8 cellular contexts compared by ENCODE assay signal in genomic region chr5:140351609-140352334, GRCh38. TPM values are rescaled to one million over a fixed set of nuclear protein-coding genes. Genes with fewer than 3 reads are reported as not detected.
DNase-seq lines count a peak whose midpoint lies in the region; ATAC-seq, FAIRE-seq and TF ChIP-seq lines count a peak whose summit lies in the region.

No MANE protein-coding gene starts in this region.

- TF ChIP-seq EP300 in H1 (IDR thresholded peaks at IDR 0.05; ENCODE audit: borderline replicate concordance in 1 of 2, low read depth in 2 of 2, low read length in 2 of 2), result no peak

- no peak overlapping the region for H3K23ac ChIP-seq in H1 (ENCODE audit: insufficient read length)

- no peak overlapping the region for H3K4me3 Mint-ChIP-seq in activated CD4-positive, alpha-beta T cell treated with anti-CD3 and anti-CD28 coated beads for 36 hours

- no peak overlapping the region for H3K4ac ChIP-seq in H1 (replicated peaks; ENCODE audit: insufficient read length, low read depth, low read length)

- FAIRE-seq in H1 (lab: Jason Lieb, UNC), result peak; percentile 52

- no peak overlapping the region for H3K4me2 ChIP-seq in H1 (ENCODE audit: insufficient read depth in 1 of 2, low read depth in 2 of 2, low read length in 2 of 2)

- no peak overlapping the region for H2BK5ac ChIP-seq in H1 (ENCODE audit: low read depth, low read length)

- TF ChIP-seq CTCF in VCaP (conservative IDR thresholded peaks at IDR 0.05) (peak; percentile 87), H1 (IDR thresholded peaks at IDR 0.05; ENCODE audit: control extremely low read depth in 1 of 3, insufficient read depth in 1 of 3, low read depth in 1 of 3, low read length in 3 of 3) (peak in 2 of 3 experiments; percentile 59 to 71; a peak in 3 of 4 replicates), mucosa of descending colon (IDR thresholded peaks at IDR 0.05) (peak; percentile 70), vagina (IDR thresholded peaks at IDR 0.05) (peak; percentile 57 to 90 (median 85))

- no peaks in the 10 kb centered on the region for H3K9me3 ChIP-seq in H1 (ENCODE audit: insufficient read depth in 2 of 2, low read depth in 1 of 2, low read length in 1 of 2)
- H3K9me3 ChIP-seq in mucosa of descending colon, result no peaks in the 10 kb centered on the region
- H3K9me3 ChIP-seq in vagina, result no peaks in the 10 kb centered on the region

- H3K18ac ChIP-seq in H1 (ENCODE audit: extremely low read depth, low read length), result no peak overlapping the region

- H3K4me1 ChIP-seq in H1 (replicated peaks in 1 of 4; ENCODE audit: control insufficient read depth in 3 of 4, insufficient read depth in 4 of 4, low read length in 3 of 4) (peaks cover 0 to 3% (median 0%) of the 10 kb centered on the region in 4 experiments; a peak in 1 of 7 replicates), mucosa of descending colon (ENCODE audit: low read depth) (peaks cover 28% of the 10 kb centered on the region), vagina (peaks cover 14% of the 10 kb centered on the region)

- peak; percentile 48 to 58 for TF ChIP-seq RAD21 in H1 (IDR thresholded peaks at IDR 0.05 in 1 of 2, conservative IDR thresholded peaks at IDR 0.05 in 1 of 2; ENCODE audit: low read depth in 2 of 2, low read length in 2 of 2)

- no peaks in the 10 kb centered on the region for H3K79me1 ChIP-seq in H1 (ENCODE audit: low read depth, low read length)

- H2BK15ac ChIP-seq in H1 (ENCODE audit: low read length), result no peak overlapping the region

- no peak overlapping the region for H4K8ac ChIP-seq in H1 (ENCODE audit: extremely low read depth, insufficient read depth, low read length)

- H2BK12ac ChIP-seq in H1 (ENCODE audit: low read depth, low read length), result no peak overlapping the region

- no peak overlapping the region for H2BK20ac ChIP-seq in H1 (ENCODE audit: low read length)

- peak; percentile 90 for ATAC-seq in activated CD4-positive, alpha-beta T cell treated with anti-CD3 and anti-CD28 coated beads for 36 hours
- ATAC-seq in mucosa of descending colon, result no peak

- no peak overlapping the region for H3K27ac ChIP-seq in VCaP
- no peak overlapping the region for H3K27ac ChIP-seq in H1 (ENCODE audit: low read depth, low read length)
- H3K27ac ChIP-seq in vagina, result no peak overlapping the region

- no peaks in the 10 kb centered on the region for H3K27me3 Mint-ChIP-seq in activated CD4-positive, alpha-beta T cell treated with anti-CD3 and anti-CD28 coated beads for 36 hours

- H3K56ac ChIP-seq in H1 (replicated peaks; ENCODE audit: insufficient read length, low read depth, low read length), result no peak overlapping the region

- H3K9ac ChIP-seq in H1 (replicated peaks in 1 of 4; ENCODE audit: extremely low read depth in 1 of 4, low read depth in 3 of 4, low read length in 3 of 4), result no peak overlapping the region

- H4K91ac ChIP-seq in H1 (replicated peaks; ENCODE audit: insufficient read length, low read length), result no peak overlapping the region

- no peaks in the 10 kb centered on the region for H4K20me1 ChIP-seq in H1 (replicated peaks in 1 of 2; ENCODE audit: control insufficient read depth in 1 of 2, insufficient read depth in 2 of 2, low read length in 2 of 2)

- H3K27me3 ChIP-seq in H1 (replicated peaks in 1 of 4; ENCODE audit: control insufficient read depth in 3 of 4, extremely low read depth in 1 of 4, insufficient read depth in 3 of 4, low read length in 3 of 4) (no peaks in the 10 kb centered on the region), vagina (no peaks in the 10 kb centered on the region)

- 30% methylated on average over 5 of the region's 5 CpGs; no CpG with 5 or more reads in 1 of the 2 experiments for WGBS in H1 (ENCODE audit: extremely low coverage in 1 of 2, insufficient coverage in 1 of 2, insufficient read length in 1 of 2, insufficient replicate concordance in 2 of 2, low coverage in 1 of 2, low lambda C conversion rate in 2 of 2, missing lambda C conversion rate in 1 of 2), 2 experiments

- CTCF ChIA-PET in activated CD4-positive, alpha-beta T cell treated with anti-CD3 and anti-CD28 coated beads for 36 hours (lab: Charles Lee), result interaction anchor here (0.7 to 16.4 kb wide), 48 partner anchors 10 to 1255 kb away, joined by 3 to 616 read pairs (median 4); partner anchors contain the start of genes ANKHD1, CYSTM1, EIF4EBP3 and IK
- CTCF ChIA-PET in HEK293T (lab: Yijun Ruan, JAX) (interaction anchor here (0.6 to 7.8 kb wide), 33 partner anchors 12 to 688 kb away, joined by 3 to 169 read pairs (median 4); partner anchors contain the start of gene SRA1), H1 (lab: Charles Lee; ENCODE audit: partially characterized antibody) (interaction anchor here (0.6 to 15.0 kb wide), 41 partner anchors 8 to 395 kb away, joined by 3 to 676 read pairs (median 5); partner anchors contain the start of gene SLC4A9)

- intact Hi-C loops in activated CD4-positive, alpha-beta T cell treated with anti-CD3 and anti-CD28 coated beads for 36 hours (cut with DNase I, micrococcal nuclease), result loop anchor here (1.0 kb wide), 2 partner anchors 107 to 111 kb away; no protein-coding TSS in a partner anchor
- intact Hi-C loops in mucosa of descending colon (cut with DNase I, micrococcal nuclease) (loop anchor here in 1 of 2 donors (5.0 kb wide), 1 partner anchor 109 kb away; no protein-coding TSS in a partner anchor), vagina (cut with DNase I) (no loop called here)

- H3K23me2 ChIP-seq in H1 (ENCODE audit: low read depth, low read length), result no peaks in the 10 kb centered on the region

- H3K4me3 ChIP-seq in H1 (ENCODE audit: extremely low read depth in 1 of 4, insufficient read depth in 2 of 4, low read depth in 3 of 4, low read length in 4 of 4), result no peak overlapping the region
- H3K4me3 ChIP-seq in mucosa of descending colon, result no peak overlapping the region
- no peak overlapping the region for H3K4me3 ChIP-seq in vagina

- TF ChIP-seq POLR2A in H1 (IDR thresholded peaks at IDR 0.05; ENCODE audit: control extremely low read depth in 1 of 2, low read depth in 2 of 2, low read length in 2 of 2) (no peak), vagina (IDR thresholded peaks at IDR 0.05) (no peak)

- H4K5ac ChIP-seq in H1 (ENCODE audit: insufficient read length, low read depth, low read length), result no peak overlapping the region

- no peak overlapping the region for H2AFZ ChIP-seq in H1 (ENCODE audit: low read length)

- H2AK5ac ChIP-seq in H1 (ENCODE audit: low read depth, low read length), result no peak overlapping the region

- POLR2A ChIA-PET in activated CD4-positive, alpha-beta T cell treated with anti-CD3 and anti-CD28 coated beads for 36 hours (lab: Charles Lee), result no interaction called here
- POLR2A ChIA-PET in HEK293T (lab: Yijun Ruan, JAX), result interaction anchor here (1.0 to 1.3 kb wide), 2 partner anchors 107 to 110 kb away, joined by 5 to 8 read pairs; no protein-coding TSS in a partner anchor
- POLR2A ChIA-PET in H1 (lab: Charles Lee; ENCODE audit: partially characterized antibody), result interaction anchor here (1.0 kb wide), 1 partner anchor 109 kb away, joined by 3 read pairs; no protein-coding TSS in a partner anchor

- H3K79me2 ChIP-seq in H1 (ENCODE audit: control insufficient read depth in 1 of 2, insufficient read depth in 2 of 2, low read length in 2 of 2), result no peaks in the 10 kb centered on the region

- H3K36me3 Mint-ChIP-seq in activated CD4-positive, alpha-beta T cell treated with anti-CD3 and anti-CD28 coated beads for 36 hours (ENCODE audit: low read depth), result no peaks in the 10 kb centered on the region

- peak; percentile 65 for DNase-seq in activated CD4-positive, alpha-beta T cell treated with anti-CD3 and anti-CD28 coated beads for 36 hours
- no peak for DNase-seq in activated CD4-positive, alpha-beta T cell treated with anti-CD3 and anti-CD28 coated beads for 1 hour
- DNase-seq in HEK293T (ENCODE audit: extremely low spot score) (peak; percentile 61), NCI-H1930 (lab: John Stamatoyannopoulos, UW) (peak; percentile 9 to 43), H1 (ENCODE audit: low read depth in 1 of 2, low spot score in 2 of 2) (peak in 1 of 2 experiments; percentile 75), mucosa of descending colon (peak in 1 of 3 donors; percentile 91), vagina (ENCODE audit: extremely low spot score in 2 of 2) (no peak)

- H3K9me3 Mint-ChIP-seq in activated CD4-positive, alpha-beta T cell treated with anti-CD3 and anti-CD28 coated beads for 36 hours (ENCODE audit: low read depth), result no peaks in the 10 kb centered on the region

- H3K4me1 Mint-ChIP-seq in activated CD4-positive, alpha-beta T cell treated with anti-CD3 and anti-CD28 coated beads for 36 hours, result peaks cover 7% of the 10 kb centered on the region

- H3K27ac Mint-ChIP-seq in activated CD4-positive, alpha-beta T cell treated with anti-CD3 and anti-CD28 coated beads for 36 hours, result no peak overlapping the region

- no peak overlapping the region for H2BK120ac ChIP-seq in H1 (replicated peaks; ENCODE audit: low read depth, low read length)

- no peaks in the 10 kb centered on the region for H3K36me3 ChIP-seq in H1 (ENCODE audit: control insufficient read depth in 2 of 4, insufficient read depth in 4 of 4, low read length in 3 of 4)
- no peaks in the 10 kb centered on the region for H3K36me3 ChIP-seq in mucosa of descending colon (ENCODE audit: low read depth)
- no peaks in the 10 kb centered on the region for H3K36me3 ChIP-seq in vagina

- no peak overlapping the region for H3K14ac ChIP-seq in H1 (ENCODE audit: insufficient read length)

RNA-seq across cellular contexts. Expression of gene HBEGF, which starts 5.4 kb away (rescaled TPM):
- total RNA-seq in activated CD4-positive, alpha-beta T cell treated with anti-CD3 and anti-CD28 coated beads for 36 hours, result 10 to 100 TPM; 11.8 to 12.5 TPM
- total RNA-seq in H1 (2021; fragmentation: NEBNext Ultra II Directional; extraction: Animal tissue kit (Norgen Biotek cat#: 25700)), result 2.5 and 2.8 TPM in 2 replicates
- 2.1 and 2.4 TPM in 2 replicates for polyA plus RNA-seq in H1 (2011; rRNA removed)
- polyA plus RNA-seq in H1 (2011; cell fraction: cytosol; rRNA removed), result 1.9 TPM
- 1.9 TPM for polyA plus RNA-seq in H1 (2011; cell fraction: nucleus; rRNA removed)
- 1.9 to 2.8 TPM (median 2.4 TPM) in 4 replicates for polyA plus RNA-seq in H1 (2012, experiment 1 of 2)
- polyA plus RNA-seq in H1 (2012, experiment 2 of 2), result 1.8 TPM
- 4.1 TPM for polyA plus RNA-seq in H1 (2013, experiment 1 of 2)
- polyA plus RNA-seq in H1 (2013, experiment 2 of 2), result 4.8 TPM
- polyA minus RNA-seq in H1 (2011; rRNA and poly(A)+ RNA removed), result 1.2 and 2.7 TPM in 2 replicates
- polyA minus RNA-seq in H1 (2011; cell fraction: cytosol; rRNA and poly(A)+ RNA removed), result 0.73 TPM
- polyA minus RNA-seq in H1 (2011; cell fraction: nucleus; rRNA and poly(A)+ RNA removed), result 3.3 TPM
- 10 to 100 TPM in 2 of 3 donors, 1 to 10 TPM in 1; 8.8 to 15.7 (median 13.1) TPM for total RNA-seq in mucosa of descending colon
- total RNA-seq in vagina, result 16.2 TPM

RNA-seq across cellular contexts. Expression of gene SLC4A9, which starts 8.2 kb away (rescaled TPM):
- under 1 TPM; 0.21 to 0.73 TPM for total RNA-seq in activated CD4-positive, alpha-beta T cell treated with anti-CD3 and anti-CD28 coated beads for 36 hours
- total RNA-seq in H1 (2021; fragmentation: NEBNext Ultra II Directional; extraction: Animal tissue kit (Norgen Biotek cat#: 25700)), result 0.15 and 0.28 TPM in 2 replicates
- 0.15 and 0.24 TPM in 2 replicates for polyA plus RNA-seq in H1 (2011; rRNA removed)
- 0.13 TPM for polyA plus RNA-seq in H1 (2011; cell fraction: cytosol; rRNA removed)
- polyA plus RNA-seq in H1 (2011; cell fraction: nucleus; rRNA removed), result 0.91 TPM
- 0.17 to 0.76 TPM (median 0.37 TPM) in 3 of 4 replicates, not detected in the other for polyA plus RNA-seq in H1 (2012, experiment 1 of 2)
- polyA plus RNA-seq in H1 (2012, experiment 2 of 2), result not detected
- polyA plus RNA-seq in H1 (2013, experiment 1 of 2), result 0.12 TPM
- 0.15 TPM for polyA plus RNA-seq in H1 (2013, experiment 2 of 2)
- 0.69 and 1.6 TPM in 2 replicates for polyA minus RNA-seq in H1 (2011; rRNA and poly(A)+ RNA removed)
- polyA minus RNA-seq in H1 (2011; cell fraction: cytosol; rRNA and poly(A)+ RNA removed), result not detected
- polyA minus RNA-seq in H1 (2011; cell fraction: nucleus; rRNA and poly(A)+ RNA removed), result 1.9 TPM
- under 1 TPM in 2 of 3 donors, not detected in 1; 0.23 to 0.46 TPM for total RNA-seq in mucosa of descending colon
- 0.25 TPM for total RNA-seq in vagina

RNA-seq across cellular contexts. Expression of gene PFDN1, which starts 48.9 kb away (rescaled TPM):
- total RNA-seq in activated CD4-positive, alpha-beta T cell treated with anti-CD3 and anti-CD28 coated beads for 36 hours, result 10 to 100 TPM; 52.6 to 63.2 TPM
- total RNA-seq in H1 (2021; fragmentation: NEBNext Ultra II Directional; extraction: Animal tissue kit (Norgen Biotek cat#: 25700)), result 52.6 and 53.0 TPM in 2 replicates
- 71.7 and 89.6 TPM in 2 replicates for polyA plus RNA-seq in H1 (2011; rRNA removed)
- 65.7 TPM for polyA plus RNA-seq in H1 (2011; cell fraction: cytosol; rRNA removed)
- 60.6 TPM for polyA plus RNA-seq in H1 (2011; cell fraction: nucleus; rRNA removed)
- polyA plus RNA-seq in H1 (2012, experiment 1 of 2), result 56.5 to 141 TPM (median 82.0 TPM) in 4 replicates
- polyA plus RNA-seq in H1 (2012, experiment 2 of 2), result 44.7 TPM
- polyA plus RNA-seq in H1 (2013, experiment 1 of 2), result 236 TPM
- 247 TPM for polyA plus RNA-seq in H1 (2013, experiment 2 of 2)
- 47.0 and 48.0 TPM in 2 replicates for polyA minus RNA-seq in H1 (2011; rRNA and poly(A)+ RNA removed)
- 21.7 TPM for polyA minus RNA-seq in H1 (2011; cell fraction: cytosol; rRNA and poly(A)+ RNA removed)
- 24.1 TPM for polyA minus RNA-seq in H1 (2011; cell fraction: nucleus; rRNA and poly(A)+ RNA removed)
- total RNA-seq in mucosa of descending colon (10 to 100 TPM; 33.5 to 48.0 (median 35.9) TPM), vagina (94.8 TPM)

RNA-seq across cellular contexts. Expression of gene ANKHD1, which starts 49.9 kb away (rescaled TPM):
- 10 to 100 TPM; 77.1 to 93.5 TPM for total RNA-seq in activated CD4-positive, alpha-beta T cell treated with anti-CD3 and anti-CD28 coated beads for 36 hours
- 101 and 108 TPM in 2 replicates for total RNA-seq in H1 (2021; fragmentation: NEBNext Ultra II Directional; extraction: Animal tissue kit (Norgen Biotek cat#: 25700))
- polyA plus RNA-seq in H1 (2011; rRNA removed), result 52.0 and 69.9 TPM in 2 replicates
- 70.4 TPM for polyA plus RNA-seq in H1 (2011; cell fraction: cytosol; rRNA removed)
- polyA plus RNA-seq in H1 (2011; cell fraction: nucleus; rRNA removed), result 106 TPM
- polyA plus RNA-seq in H1 (2012, experiment 1 of 2), result 71.4 to 120 TPM (median 86.5 TPM) in 4 replicates
- polyA plus RNA-seq in H1 (2012, experiment 2 of 2), result 11.2 TPM
- polyA plus RNA-seq in H1 (2013, experiment 1 of 2), result 61.7 TPM
- polyA plus RNA-seq in H1 (2013, experiment 2 of 2), result 52.9 TPM
- polyA minus RNA-seq in H1 (2011; rRNA and poly(A)+ RNA removed), result 138 and 195 TPM in 2 replicates
- 61.8 TPM for polyA minus RNA-seq in H1 (2011; cell fraction: cytosol; rRNA and poly(A)+ RNA removed)
- 132 TPM for polyA minus RNA-seq in H1 (2011; cell fraction: nucleus; rRNA and poly(A)+ RNA removed)
- total RNA-seq in mucosa of descending colon (100 to 1,000 TPM; 134 to 135 (median 134) TPM), vagina (140 TPM)

Comparison
In these comparisons a context has a peak if more than half of its experiments do, and no peak if none do; other contexts are left out.
1. DNase-seq: peak in activated CD4-positive, alpha-beta T cell treated with anti-CD3 and anti-CD28 coated beads for 36 hours (single experiment), HEK293T (single experiment) and NCI-H1930 (2 of 2); none in activated CD4-positive, alpha-beta T cell treated with anti-CD3 and anti-CD28 coated beads for 1 hour (single experiment) and vagina (0 of 2).
2. Peak in every context shown above with its lines, with median percentiles within 50 percentile points of each other: CTCF ChIP-seq.